17 cellular contexts compared by ENCODE assay signal in genomic region chr15:91801836-91802534, GRCh38.
"Had no signal": no experiment of that assay in that cellular context is flagged by ENCODE, and none has a peak within 500 bp of the region (broad histone marks: within the 10 kb centered on the region; RNA-seq: fewer than 3 reads in every experiment).

No MANE protein-coding gene starts in this region.

- H3K27ac ChIP-seq: ascending aorta, psoas muscle, sigmoid colon, suprapubic skin, upper lobe of left lung had no signal

- ATAC-seq: activated CD8-positive, alpha-beta T cell treated with anti-CD3 and anti-CD28 coated beads, Interleukin-2, amount 10 ng/mL, durations not matched to agents 7 days and 5 days; activated naive CD8-positive, alpha-beta T cell treated with anti-CD3 and anti-CD28 coated beads, Interleukin-2, amount 50 U/mL, for 24 hours; natural killer cell; stimulated activated naive CD8-positive, alpha-beta T cell treated with anti-CD3 and anti-CD28 coated beads, Interleukin-15, Interleukin-2, amounts not matched to agents 100 U/mL and 50 U/mL, for 24 hours; T-cell; WTC11 had no signal

- H3K9me3 ChIP-seq: ascending aorta, psoas muscle, sigmoid colon, suprapubic skin, upper lobe of left lung had no signal

- DNase-seq: activated CD4-positive, alpha-beta T cell treated with anti-CD3 and anti-CD28 coated beads for 48 hours; activated CD8-positive, alpha-beta memory T cell treated with anti-CD3 and anti-CD28 coated beads, Interleukin-2, amount 50 U/mL, for 48 hours; activated CD8-positive, alpha-beta T cell treated with anti-CD3 and anti-CD28 coated beads, Interleukin-2, amount 10 ng/mL, durations not matched to agents 7 days and 5 days; activated naive CD4-positive, alpha-beta T cell treated with Interleukin-2 at 50 U/mL for 16 hours; activated naive CD8-positive, alpha-beta T cell treated with anti-CD3 and anti-CD28 coated beads, Interleukin-2, amount 50 U/mL, for 24 hours; midbrain; natural killer cell; nucleus accumbens; psoas muscle; sigmoid colon; stimulated activated CD4-positive, alpha-beta T cell treated with anti-CD3 and anti-CD28 coated beads, Interleukin-2, amount 100 ng/mL, for 48 hours; stimulated activated naive CD8-positive, alpha-beta T cell treated with anti-CD3 and anti-CD28 coated beads, Interleukin-15, Interleukin-2, amounts not matched to agents 100 U/mL and 50 U/mL, for 24 hours; T-cell; upper lobe of left lung had no signal

- H3K27me3 ChIP-seq: ascending aorta, suprapubic skin, upper lobe of left lung had no signal

- H3K4me3 ChIP-seq: ascending aorta, psoas muscle, sigmoid colon, suprapubic skin, upper lobe of left lung had no signal

- H3K4me1 ChIP-seq: ascending aorta, psoas muscle, sigmoid colon, suprapubic skin, upper lobe of left lung had no signal

- H3K36me3 ChIP-seq: ascending aorta, sigmoid colon, suprapubic skin, upper lobe of left lung had no signal
